In the genomic region with DNA sequence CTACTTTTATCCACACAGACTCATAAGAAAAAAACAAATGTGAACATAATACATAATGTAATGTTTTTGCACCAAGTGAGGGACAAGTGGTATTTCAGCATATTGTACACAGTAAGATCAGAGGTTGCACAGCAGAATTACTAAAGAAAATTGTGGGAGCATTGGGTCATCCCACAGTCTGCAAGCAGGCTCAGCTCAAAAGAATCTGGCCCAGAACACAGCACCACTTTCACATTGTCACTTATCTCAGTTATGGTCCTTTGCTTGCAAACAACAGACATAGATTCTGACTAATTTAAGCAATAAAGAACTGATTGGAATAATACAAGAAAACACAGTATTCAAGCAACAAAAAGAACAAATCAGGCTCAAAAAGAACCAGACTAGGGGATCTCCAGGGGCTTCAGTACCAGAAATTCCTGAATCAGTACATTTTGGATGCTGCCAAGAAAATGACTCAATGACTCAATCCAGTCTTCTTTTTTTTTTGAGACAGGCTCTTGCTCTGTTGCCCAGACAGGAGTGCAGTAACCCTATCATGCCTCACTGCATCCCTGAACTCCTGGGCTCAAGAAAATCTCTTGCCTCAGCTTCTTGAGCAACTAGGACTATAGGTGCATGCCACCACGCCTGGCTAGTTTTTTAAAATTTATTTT, we compare ENCODE assay signal across 11 cellular contexts. TPM values are rescaled to one million over a fixed set of nuclear protein-coding genes. Genes with fewer than 3 reads are reported as not detected.
DNase-seq lines count a peak whose midpoint lies in the region; ATAC-seq, FAIRE-seq and TF ChIP-seq lines count a peak whose summit lies in the region.
"Had no signal": no experiment of that assay in that cellular context is flagged by ENCODE, and none has a peak within 500 bp of the region (broad histone marks: within the 10 kb centered on the region; RNA-seq: fewer than 3 reads in every experiment).

No MANE protein-coding gene starts in this region.

- H3K9me3 ChIP-seq in K562 (replicated peaks; ENCODE audit: control insufficient read depth, insufficient read depth, low read depth, low read length), result no peaks in the 10 kb centered on the region
- H3K9me3 ChIP-seq: adrenal gland had no signal

- peak overlapping the region; percentile 99 for H3K27ac ChIP-seq in ACC112 (ENCODE audit: low read depth, low read length)
- H3K27ac ChIP-seq in K562 (ENCODE audit: extremely low read depth, low read depth, low read length), result no peak overlapping the region
- H3K27ac ChIP-seq: BLaER1 had no signal

- peak; percentile 73 for DNase-seq in HFFc6
- DNase-seq in K562 (ENCODE audit: extremely low read depth in 1 of 4, low spot score in 3 of 4), result no peak
- peak; percentile 84 for DNase-seq in kidney glomerular epithelial cell (lab: John Stamatoyannopoulos, UW)
- DNase-seq in activated CD4-positive, alpha-beta T cell treated with anti-CD3 and anti-CD28 coated beads for 4 hours, result no peak
- no peak for DNase-seq in central memory CD4-positive, alpha-beta T cell
- DNase-seq: SHP77 treated with DMSO at 0.1 percent for 48 hours had no signal

- peaks cover 55% of the 10 kb centered on the region for H3K4me1 Mint-ChIP-seq in HFFc6 (ENCODE audit: low read depth)

- no peak overlapping the region for H2AFZ ChIP-seq in ACC112 (ENCODE audit: low read length, unreplicated experiment)
- H2AFZ ChIP-seq in K562 (ENCODE audit: low read depth, low read length), result no peak overlapping the region

- H3K9ac ChIP-seq in K562 (ENCODE audit: insufficient read depth in 1 of 2, low read depth in 2 of 2, low read length in 2 of 2), result no peak overlapping the region
- H3K9ac ChIP-seq: BLaER1 had no signal

- BruUV-seq in K562 (replicated peaks; lab: Mats Ljungman, UMichigan), result no TSS peak

- POLR2A ChIA-PET in K562 (lab: Yijun Ruan, JAX), result no interaction called here

- H3K27me3 ChIP-seq in ACC112 (ENCODE audit: insufficient read depth, low read length), result no peaks in the 10 kb centered on the region
- no peaks in the 10 kb centered on the region for H3K27me3 ChIP-seq in K562 (ENCODE audit: control insufficient read depth in 2 of 2, insufficient read depth in 2 of 2, low read length in 2 of 2)
- H3K27me3 ChIP-seq: adrenal gland, BLaER1 had no signal

- TF ChIP-seq POLR2A in K562 (conservative IDR thresholded peaks at IDR 0.05), result no peak

- no peaks in the 10 kb centered on the region; the same call in 1 of the 2 replicates for H3K27me3 Mint-ChIP-seq in HFFc6 (ENCODE audit: insufficient read depth)

- H3K79me2 ChIP-seq in ACC112 (ENCODE audit: control insufficient read depth, insufficient read depth, low read length, unreplicated experiment) (no peaks in the 10 kb centered on the region), K562 (ENCODE audit: control insufficient read depth, insufficient read depth, low read length) (no peaks in the 10 kb centered on the region)

- H3K27ac Mint-ChIP-seq in HFFc6, result peak overlapping the region; percentile 89

- ATAC-seq in K562, result no peak
- ATAC-seq in HG03095 (IDR thresholded peaks at IDR 0.05; ENCODE audit: unreplicated experiment), result no peak
- ATAC-seq in HG03460 (IDR thresholded peaks at IDR 0.05; ENCODE audit: unreplicated experiment), result no peak

- H3K36me3 ChIP-seq in ACC112 (ENCODE audit: insufficient read depth, low read length) (no peaks in the 10 kb centered on the region), K562 (ENCODE audit: control insufficient read depth, insufficient read depth, low read length) (no peaks in the 10 kb centered on the region)
- H3K36me3 ChIP-seq: adrenal gland, BLaER1 had no signal

- H3K9me3 Mint-ChIP-seq in HFFc6, result no peaks in the 10 kb centered on the region

- no peak overlapping the region for H3K4me2 ChIP-seq in K562 (ENCODE audit: insufficient read depth, low read length)
- H3K4me2 ChIP-seq: BLaER1 had no signal

- intact Hi-C loops in K562 (cut with micrococcal nuclease), result no loop called here

- no peaks in the 10 kb centered on the region; the same call in 1 of the 2 replicates for H3K36me3 Mint-ChIP-seq in HFFc6 (ENCODE audit: low read depth)

- no peak for TF ChIP-seq CTCF in HFFc6 (IDR thresholded peaks at IDR 0.05)
- TF ChIP-seq CTCF in K562 (IDR thresholded peaks at IDR 0.05 in 2 of 3, conservative IDR thresholded peaks at IDR 0.05 in 1 of 3; ENCODE audit: insufficient read depth in 2 of 3, low read depth in 1 of 3, low read length in 3 of 3), result no peak

- no peak for TF ChIP-seq RAD21 in K562 (CRISPR knock-in tag; conservative IDR thresholded peaks at IDR 0.05 in 1 of 2, IDR thresholded peaks at IDR 0.05 in 1 of 2)

- CTCF ChIA-PET in K562 (lab: Yijun Ruan, JAX; ENCODE audit: low intra/inter-chr PET ratio), result no interaction called here

- H3K4me3 ChIP-seq in ACC112 (ENCODE audit: low read depth, low read length) (peak overlapping the region; percentile 60), K562 (no peak overlapping the region)
- H3K4me3 ChIP-seq: adrenal gland, BLaER1 had no signal

- peak overlapping the region; percentile 84 for H3K4me3 Mint-ChIP-seq in HFFc6

- H3K4me1 ChIP-seq in ACC112 (ENCODE audit: control insufficient read depth, insufficient read depth, low read length, unreplicated experiment) (peaks cover 45% of the 10 kb centered on the region), K562 (replicated peaks in 1 of 2; ENCODE audit: control insufficient read depth in 2 of 2, insufficient read depth in 2 of 2, low read length in 2 of 2) (0 out of 5 replicates have a peak, but pooled peaks cover 0 to 6% of the 10 kb centered on the region in 2 experiments)

- peak; percentile 49 for FAIRE-seq in K562 (lab: Jason Lieb, UNC)

- in situ Hi-C loops in K562 (cut with MboI), result no loop called here

- H3K9me1 ChIP-seq in K562 (ENCODE audit: control insufficient read depth, insufficient read depth, low read length), result no peaks in the 10 kb centered on the region

- TF ChIP-seq EP300 in K562 (IDR thresholded peaks at IDR 0.05; ENCODE audit: low read length), result no peak

- WGBS in K562 (ENCODE audit: insufficient coverage, low coverage, missing lambda C conversion rate), result 19% methylated on average over 1 of the region's 1 CpG

- H4K20me1 ChIP-seq in K562 (replicated peaks; ENCODE audit: control insufficient read depth, insufficient read depth, low read length), result no peaks in the 10 kb centered on the region
- H4K20me1 ChIP-seq: BLaER1 had no signal

TF ChIP-seq in K562, 482 proteins besides CTCF, POLR2A, EP300 and RAD21 (continues in another document):
- TF ChIP-seq ZNF384 (IDR thresholded peaks at IDR 0.05; ENCODE audit: low read depth, low read length) (no peak), EP400 (IDR thresholded peaks at IDR 0.05) (no peak), HNRNPK (IDR thresholded peaks at IDR 0.05; ENCODE audit: low read depth, low read length, poor library complexity, severe bottlenecking) (no peak), MEIS2 (IDR thresholded peaks at IDR 0.05; ENCODE audit: partially characterized antibody) (no peak), HDAC3 (IDR thresholded peaks at IDR 0.05; ENCODE audit: borderline replicate concordance, partially characterized antibody) (no peak)
- TF ChIP-seq, protein P1, sequence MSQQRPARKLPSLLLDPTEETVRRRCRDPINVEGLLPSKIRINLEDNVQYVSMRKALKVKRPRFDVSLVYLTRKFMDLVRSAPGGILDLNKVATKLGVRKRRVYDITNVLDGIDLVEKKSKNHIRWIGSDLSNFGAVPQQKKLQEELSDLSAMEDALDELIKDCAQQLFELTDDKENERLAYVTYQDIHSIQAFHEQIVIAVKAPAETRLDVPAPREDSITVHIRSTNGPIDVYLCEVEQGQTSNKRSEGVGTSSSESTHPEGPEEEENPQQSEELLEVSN (IDR thresholded peaks at IDR 0.05; ENCODE audit: borderline replicate concordance in 1 of 2, extremely low read depth in 1 of 2, insufficient read depth in 1 of 2, insufficient read length in 1 of 2, low read depth in 1 of 2, low read length in 1 of 2, poor library complexity in 1 of 2, severe bottlenecking in 1 of 2), result no peak
- TF ChIP-seq, protein P2, sequence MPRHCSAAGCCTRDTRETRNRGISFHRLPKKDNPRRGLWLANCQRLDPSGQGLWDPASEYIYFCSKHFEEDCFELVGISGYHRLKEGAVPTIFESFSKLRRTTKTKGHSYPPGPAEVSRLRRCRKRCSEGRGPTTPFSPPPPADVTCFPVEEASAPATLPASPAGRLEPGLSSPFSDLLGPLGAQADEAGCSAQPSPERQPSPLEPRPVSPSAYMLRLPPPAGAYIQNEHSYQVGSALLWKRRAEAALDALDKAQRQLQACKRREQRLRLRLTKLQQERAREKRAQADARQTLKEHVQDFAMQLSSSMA (CRISPR knock-in tag; IDR thresholded peaks at IDR 0.05), result no peak
- TF ChIP-seq, protein P3, sequence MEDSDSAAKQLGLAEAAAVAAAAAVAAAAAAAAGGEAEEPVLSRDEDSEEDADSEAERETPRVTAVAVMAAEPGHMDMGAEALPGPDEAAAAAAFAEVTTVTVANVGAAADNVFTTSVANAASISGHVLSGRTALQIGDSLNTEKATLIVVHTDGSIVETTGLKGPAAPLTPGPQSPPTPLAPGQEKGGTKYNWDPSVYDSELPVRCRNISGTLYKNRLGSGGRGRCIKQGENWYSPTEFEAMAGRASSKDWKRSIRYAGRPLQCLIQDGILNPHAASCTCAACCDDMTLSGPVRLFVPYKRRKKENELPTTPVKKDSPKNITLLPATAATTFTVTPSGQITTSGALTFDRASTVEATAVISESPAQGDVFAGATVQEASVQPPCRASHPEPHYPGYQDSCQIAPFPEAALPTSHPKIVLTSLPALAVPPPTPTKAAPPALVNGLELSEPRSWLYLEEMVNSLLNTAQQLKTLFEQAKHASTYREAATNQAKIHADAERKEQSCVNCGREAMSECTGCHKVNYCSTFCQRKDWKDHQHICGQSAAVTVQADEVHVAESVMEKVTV (CRISPR knock-in tag; IDR thresholded peaks at IDR 0.05), result no peak

RNA-seq across cellular contexts. Expression of a gene that starts 42.9 kb away (rescaled TPM):
- total RNA-seq in HFFc6 (2021; fragmentation: NEBNext Ultra II Directional; extraction: Animal tissue kit (Norgen Biotek cat#: 25700)), result 10 to 100 TPM; 40.7 to 45.2 (median 44.1) TPM
- 2.8 and 26.6 TPM in 2 replicates for total RNA-seq in K562 (2011; cell fraction: chromatin; rRNA removed; ENCODE audit: low replicate concordance)
- total RNA-seq in K562 (2011; cell fraction: nucleolus; rRNA removed), result 1.8 and 2.2 TPM in 2 replicates
- total RNA-seq in K562 (2011; cell fraction: nucleoplasm; rRNA removed), result 5.1 and 6.6 TPM in 2 replicates
- total RNA-seq in K562 (2014; rRNA removed) (5.7 and 7.5 TPM in 2 replicates), K562 (2014; rRNA removed; fragmentation: Illumina TruSeq; extraction: Trizol) (13.2 and 16.8 TPM in 2 replicates), K562 (2015; rRNA removed; fragmentation: Illumina TruSeq; extraction: Trizol) (17.1 and 17.3 TPM in 2 replicates), K562 (2021) (16.5 and 18.0 TPM in 2 replicates)
- polyA plus RNA-seq in K562 (2011; rRNA removed) (4.4 and 5.4 TPM in 2 replicates), K562 (2014; fragmentation: Illumina TruSeq; extraction: Trizol) (8.1 and 12.5 TPM in 2 replicates), K562 (2014; fragmentation: Nextera tagmentation; extraction: Ambion mirVana) (1 to 10 TPM; 3.5 to 4.8 TPM), K562 (2014; rRNA removed) (4.0 and 5.5 TPM in 2 replicates)
- polyA plus RNA-seq in K562 (2011; cell fraction: cytosol; rRNA removed), result 0.45 and 1.1 TPM in 2 replicates
- 3.9 and 4.0 TPM in 2 replicates for polyA plus RNA-seq in K562 (2011; cell fraction: nucleus; rRNA removed)
- polyA plus RNA-seq in K562 (2012), result 6.1 TPM in 2 replicates
- 29.0 and 36.6 TPM in 2 replicates for polyA minus RNA-seq in K562 (2011; rRNA and poly(A)+ RNA removed)
- 15.2 and 15.7 TPM in 2 replicates for polyA minus RNA-seq in K562 (2011; cell fraction: cytosol; rRNA and poly(A)+ RNA removed)
- polyA minus RNA-seq in K562 (2011; cell fraction: nucleus; rRNA and poly(A)+ RNA removed), result 5.8 and 14.8 TPM in 2 replicates

Comparison
In these comparisons a context has a peak if more than half of its experiments do, and no peak if none do; other contexts are left out.
1. DNase-seq: peak in HFFc6 (single experiment) and kidney glomerular epithelial cell (single experiment); none in K562 (0 of 4), activated CD4-positive, alpha-beta T cell treated with anti-CD3 and anti-CD28 coated beads for 4 hours (0 of 2) and central memory CD4-positive, alpha-beta T cell (single experiment).